ENCODE assay signal across 1 cellular context in the genomic region with DNA sequence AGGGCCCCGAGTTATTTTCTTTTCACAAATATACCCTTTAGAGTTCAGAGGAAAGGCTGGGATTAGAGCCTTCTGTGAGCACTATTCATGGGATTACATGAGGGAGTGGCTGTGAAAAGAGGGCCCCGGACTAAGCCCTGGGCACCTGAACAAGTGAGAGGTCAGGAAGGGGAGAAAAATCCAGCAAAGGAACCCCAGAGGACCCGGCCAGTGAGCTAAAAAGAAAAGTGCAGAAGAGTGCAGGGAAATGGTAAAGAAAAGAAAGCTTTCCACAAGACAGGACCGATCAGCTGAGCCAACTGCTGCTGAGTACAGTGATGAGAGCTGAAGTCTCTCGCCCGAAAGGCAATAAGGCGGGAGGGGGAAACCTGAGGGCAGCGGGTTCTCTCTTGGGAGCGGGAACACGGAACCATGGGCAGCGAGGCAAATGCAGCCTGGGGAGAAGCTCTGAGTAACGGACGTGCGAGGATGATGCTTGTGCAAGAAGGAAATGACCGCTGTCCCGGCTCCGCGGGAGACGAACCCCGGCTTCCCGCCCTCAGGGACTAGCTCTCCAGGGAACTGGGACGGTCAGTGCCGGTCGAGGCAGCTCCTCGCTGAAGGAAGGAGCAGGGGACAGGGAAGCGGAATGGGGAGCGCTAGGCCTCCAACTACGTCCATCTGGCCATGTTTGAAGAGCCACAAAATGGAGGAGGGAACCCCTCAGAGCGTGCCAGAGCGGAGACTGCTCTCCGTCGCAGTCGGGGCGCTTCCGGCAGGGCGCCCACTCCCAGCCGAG.
A peak's percentile ranks its signal among the peaks of the same experiment; 100 is the strongest.
TF ChIP-seq lines count a peak whose summit lies in the region.

No MANE protein-coding gene starts in this region.

TF ChIP-seq in H1, 55 proteins besides CTCF, POLR2A, EP300 and RAD21 (continued from another document):
- TF ChIP-seq CREB1 (IDR thresholded peaks at IDR 0.05) (0 out of 2 replicates have a peak, but pooled peaks have one; percentile 10), ASH2L (IDR thresholded peaks at IDR 0.05; ENCODE audit: low read length) (no peak), CHD1 (IDR thresholded peaks at IDR 0.05; ENCODE audit: low read depth, low read length) (no peak), FOSL1 (IDR thresholded peaks at IDR 0.05; ENCODE audit: insufficient read depth, low read depth, low read length) (no peak), ZNF274 (IDR thresholded peaks at IDR 0.05; ENCODE audit: borderline replicate concordance, extremely low read depth, low read length) (no peak), EZH2 (IDR thresholded peaks at IDR 0.05; ENCODE audit: low read depth, low read length, severe bottlenecking) (no peak), POU5F1 (IDR thresholded peaks at IDR 0.05; ENCODE audit: low read depth, low read length) (no peak), CBX5 (IDR thresholded peaks at IDR 0.05; ENCODE audit: low read depth, low read length) (no peak), TAF1 (IDR thresholded peaks at IDR 0.05; ENCODE audit: low read depth, low read length) (peak; percentile 18; the same call in 1 of the 2 replicates), SIX5 (IDR thresholded peaks at IDR 0.05; ENCODE audit: low read depth, low read length) (no peak), SIN3A (conservative IDR thresholded peaks at IDR 0.05 in 1 of 2, IDR thresholded peaks at IDR 0.05 in 1 of 2; ENCODE audit: low read depth in 1 of 2, low read length in 2 of 2) (no peak), JUN (IDR thresholded peaks at IDR 0.05; ENCODE audit: low read depth, low read length) (no peak), BCL11A (IDR thresholded peaks at IDR 0.05; ENCODE audit: low read depth in 2 of 2, low read length in 2 of 2) (no peak), CTBP2 (IDR thresholded peaks at IDR 0.05; ENCODE audit: borderline replicate concordance, insufficient read depth, insufficient read length, low read length) (no peak)
